Comparison of ENCODE assay signal across 30 cellular contexts in the genomic region with DNA sequence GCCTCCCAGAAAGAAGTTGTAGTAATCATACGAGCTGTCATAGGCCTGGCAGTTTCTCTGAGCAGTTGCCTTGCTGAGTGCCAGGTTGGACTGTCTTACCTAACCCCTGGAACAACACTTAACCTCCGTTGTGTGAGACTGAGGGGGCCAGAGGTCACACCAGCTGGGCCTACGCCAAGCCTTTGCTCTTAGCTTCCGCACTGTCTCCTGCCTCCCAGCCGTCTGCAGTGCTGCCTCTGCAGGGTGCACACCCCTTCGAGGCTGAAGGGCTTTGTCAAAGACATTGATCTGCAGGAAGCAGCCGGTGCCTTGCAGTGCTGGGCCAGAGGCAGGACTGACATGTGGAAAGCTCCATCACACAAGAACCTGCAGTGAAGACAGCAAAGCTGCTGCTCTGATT. TPM values are rescaled to one million over a fixed set of nuclear protein-coding genes. Genes with fewer than 3 reads are reported as not detected.
DNase-seq lines count a peak whose midpoint lies in the region; ATAC-seq and TF ChIP-seq lines count a peak whose summit lies in the region.
"Had no signal": no experiment of that assay in that cellular context is flagged by ENCODE, and none has a peak within 500 bp of the region (broad histone marks: within the 10 kb centered on the region; RNA-seq: fewer than 3 reads in every experiment).

No MANE protein-coding gene starts in this region.

- H3K27me3 ChIP-seq in right atrium auricular region = no peaks in the 10 kb centered on the region
- H3K27me3 ChIP-seq in psoas muscle (ENCODE audit: insufficient read depth in 3 of 3, low read length in 2 of 3) = no peaks in the 10 kb centered on the region
- H3K27me3 ChIP-seq: colonic mucosa, heart right ventricle, tibial nerve had no signal

- TF ChIP-seq CTCF in right atrium auricular region (IDR thresholded peaks at IDR 0.05) = no peak
- TF ChIP-seq CTCF in chondrocyte (IDR thresholded peaks at IDR 0.05) = no peak
- TF ChIP-seq CTCF in psoas muscle (IDR thresholded peaks at IDR 0.05) = no peak
- no peak for TF ChIP-seq CTCF in glutamatergic neuron (IDR thresholded peaks at IDR 0.05; ENCODE audit: partially characterized antibody, unreplicated experiment)

- H3K4me3 Mint-ChIP-seq in chondrocyte (ENCODE audit: unreplicated experiment) (no peak overlapping the region), glutamatergic neuron (ENCODE audit: unreplicated experiment) (no peak overlapping the region)
- H3K4me3 Mint-ChIP-seq: CD4-positive, alpha-beta memory T cell; T-helper 2 cell treated with Interferon-gamma antibody and Interleukin-4, amounts not matched to agents 5 μg/mL and 100 μg/mL, for 36 hours; WTC11 had no signal

- intact Hi-C loops in Right ventricle myocardium superior (cut with DNase I) (no loop called here), psoas muscle (cut with DNase I) (no loop called here)

- WGBS in psoas muscle, 3 donors = 41 to 47% (median 45%) methylated on average over 7 of the region's 7 CpGs

- ATAC-seq in Right ventricle myocardium superior (ENCODE audit: poor library complexity) (peak; percentile 10), psoas muscle (peak in 3 of 4 donors; percentile 2 to 40 (median 26)), HG03159 (IDR thresholded peaks at IDR 0.05; ENCODE audit: unreplicated experiment) (no peak)
- ATAC-seq: PC-3, Right ventricle myocardium inferior, WTC11 had no signal

- peaks cover 0 to 26% of the 10 kb centered on the region in 2 donors for H3K4me1 ChIP-seq in right atrium auricular region
- H3K4me1 ChIP-seq in psoas muscle = peaks cover 43% of the 10 kb centered on the region
- H3K4me1 ChIP-seq: colonic mucosa had no signal

- H3K9me3 ChIP-seq in right atrium auricular region (no peaks in the 10 kb centered on the region), psoas muscle (no peaks in the 10 kb centered on the region)
- H3K9me3 ChIP-seq: colonic mucosa, heart right ventricle, tibial nerve had no signal

- H3K9me3 Mint-ChIP-seq in chondrocyte (ENCODE audit: low read depth) (no peaks in the 10 kb centered on the region), glutamatergic neuron (ENCODE audit: unreplicated experiment) (peaks cover 3% of the 10 kb centered on the region)
- H3K9me3 Mint-ChIP-seq: CD4-positive, alpha-beta memory T cell; T-helper 2 cell treated with Interferon-gamma antibody and Interleukin-4, amounts not matched to agents 5 μg/mL and 100 μg/mL, for 36 hours; WTC11 had no signal

- H3K27me3 Mint-ChIP-seq in chondrocyte (ENCODE audit: low read depth) (no peaks in the 10 kb centered on the region), glutamatergic neuron (ENCODE audit: unreplicated experiment) (peaks cover 10% of the 10 kb centered on the region)
- H3K27me3 Mint-ChIP-seq: CD4-positive, alpha-beta memory T cell had no signal

- H3K27ac ChIP-seq in right atrium auricular region = peak overlapping the region in 1 of 2 donors; percentile 54
- H3K27ac ChIP-seq in psoas muscle = peak overlapping the region; percentile 66
- H3K27ac ChIP-seq: 22Rv1, colonic mucosa, skin epidermis had no signal

- no peak overlapping the region for H3K27ac Mint-ChIP-seq in chondrocyte (ENCODE audit: unreplicated experiment)
- H3K27ac Mint-ChIP-seq in glutamatergic neuron (ENCODE audit: unreplicated experiment) = no peak overlapping the region
- H3K27ac Mint-ChIP-seq: T-helper 2 cell treated with Interferon-gamma antibody and Interleukin-4, amounts not matched to agents 5 μg/mL and 100 μg/mL, for 36 hours; WTC11 had no signal

- H3K4me3 ChIP-seq in right atrium auricular region = no peak overlapping the region
- no peak overlapping the region for H3K4me3 ChIP-seq in psoas muscle
- H3K4me3 ChIP-seq: colonic mucosa, heart right ventricle, skin epidermis, tibial nerve had no signal

- H3K36me3 Mint-ChIP-seq in chondrocyte (ENCODE audit: low read depth) (peaks cover 20% of the 10 kb centered on the region), glutamatergic neuron (ENCODE audit: unreplicated experiment) (no peaks in the 10 kb centered on the region)

- H3K36me3 ChIP-seq in right atrium auricular region (peaks cover 57% of the 10 kb centered on the region), psoas muscle (ENCODE audit: insufficient read depth in 1 of 2, low read depth in 1 of 2) (peaks cover 2 to 53% of the 10 kb centered on the region in 2 donors)

- DNase-seq in NCI-H2029 (lab: John Stamatoyannopoulos, UW) = peak; percentile 19
- no peak for DNase-seq in NCI-H2029 treated with DMSO at 0.1 percent for 48 hours (lab: John Stamatoyannopoulos, UW)
- DNase-seq in Right ventricle myocardium superior = peak; percentile 40
- DNase-seq in right atrium auricular region (ENCODE audit: low spot score) = no peak
- peak; percentile 62 for DNase-seq in chondrocyte (ENCODE audit: low spot score)
- no peak for DNase-seq in psoas muscle
- DNase-seq in glutamatergic neuron = no peak
- DNase-seq: activated CD4-positive, alpha-beta T cell treated with anti-CD3 and anti-CD28 coated beads, Interleukin-2, amount 50 U/mL, for 48 hours; amniotic stem cell; CD4-positive, alpha-beta memory T cell; colonic mucosa; effector CD8-positive, alpha-beta T cell; erythroblast; heart right ventricle; MV-4-11; NCI-H146; NCI-H524 treated with DMSO at 0.1 percent for 48 hours; NK-92 treated with Interleukin-12 subunit alpha and Interleukin-12 subunit beta, amount 100 ng/mL, for 24 hours; PC-3; stimulated activated CD4-positive, alpha-beta T cell treated with anti-CD3 and anti-CD28 coated beads, Interleukin-1b, Interleukin-23, amount 100 ng/mL, for 48 hours; stimulated activated CD8-positive, alpha-beta memory T cell treated with anti-CD3 and anti-CD28 coated beads, Interleukin-4, amount 100 ng/mL, for 48 hours had no signal

- H3K4me1 Mint-ChIP-seq in chondrocyte (ENCODE audit: low read depth) = peaks cover 4% of the 10 kb centered on the region
- peaks cover 11% of the 10 kb centered on the region for H3K4me1 Mint-ChIP-seq in glutamatergic neuron (ENCODE audit: low read depth, unreplicated experiment)
- H3K4me1 Mint-ChIP-seq: WTC11 had no signal

RNA-seq across cellular contexts. Expression of a gene that starts 16.7 kb away (rescaled TPM):
- total RNA-seq in Right ventricle myocardium superior (17.3 TPM), right atrium auricular region (10 to 100 TPM; 13.0 to 13.7 TPM), chondrocyte (17.1 to 24.5 TPM (median 21.3 TPM) in 3 replicates), psoas muscle (10 to 100 TPM in 3 of 4 donors, 1 to 10 TPM in 1; 9.7 to 22.1 (median 17.3) TPM), glutamatergic neuron (ENCODE audit: unreplicated experiment) (27.5 TPM)
- 10 to 100 TPM; 10.4 to 17.4 (median 12.8) TPM for polyA plus RNA-seq in psoas muscle

RNA-seq across cellular contexts. Expression of a gene that starts 40.5 kb away (rescaled TPM):
- 3.9 TPM for total RNA-seq in Right ventricle myocardium superior
- total RNA-seq in right atrium auricular region = 10 to 100 TPM in 1 of 2 donors, 1 to 10 TPM in 1; 2.9 to 11.3 TPM
- total RNA-seq in chondrocyte = 3.6 to 6.4 TPM (median 6.1 TPM) in 3 replicates
- total RNA-seq in psoas muscle = 1 to 10 TPM; 1.4 to 2.2 (median 1.8) TPM
- under 1 TPM; 0.53 to 0.65 (median 0.56) TPM for polyA plus RNA-seq in psoas muscle
- 12.8 TPM for total RNA-seq in glutamatergic neuron (ENCODE audit: unreplicated experiment)
- total RNA-seq: LHCN-M2, PC-3, pulmonary artery endothelial cell had no signal
- polyA plus RNA-seq: CD4-positive, alpha-beta memory T cell had no signal

Comparison
In these comparisons a context has a peak if more than half of its experiments do, and no peak if none do; other contexts are left out.
1. DNase-seq: peak in NCI-H2029 (single experiment), Right ventricle myocardium superior (single experiment) and chondrocyte (single experiment); none in NCI-H2029 treated with DMSO at 0.1 percent for 48 hours (single experiment), right atrium auricular region (single experiment), psoas muscle (0 of 2) and glutamatergic neuron (single experiment).